ENCODE assay signal across 1 cellular context in genomic region chr19:17385878-17386611, GRCh38.
TF ChIP-seq lines count a peak whose summit lies in the region.

No MANE protein-coding gene starts in this region.

TF ChIP-seq in IMR-90, 13 proteins besides CTCF, POLR2A, EP300 and RAD21 (continued from another document):
- TF ChIP-seq USF2 (IDR thresholded peaks at IDR 0.05; ENCODE audit: low read depth, low read length): no peak
